Comparison of ENCODE assay signal across 25 cellular contexts in the genomic region with DNA sequence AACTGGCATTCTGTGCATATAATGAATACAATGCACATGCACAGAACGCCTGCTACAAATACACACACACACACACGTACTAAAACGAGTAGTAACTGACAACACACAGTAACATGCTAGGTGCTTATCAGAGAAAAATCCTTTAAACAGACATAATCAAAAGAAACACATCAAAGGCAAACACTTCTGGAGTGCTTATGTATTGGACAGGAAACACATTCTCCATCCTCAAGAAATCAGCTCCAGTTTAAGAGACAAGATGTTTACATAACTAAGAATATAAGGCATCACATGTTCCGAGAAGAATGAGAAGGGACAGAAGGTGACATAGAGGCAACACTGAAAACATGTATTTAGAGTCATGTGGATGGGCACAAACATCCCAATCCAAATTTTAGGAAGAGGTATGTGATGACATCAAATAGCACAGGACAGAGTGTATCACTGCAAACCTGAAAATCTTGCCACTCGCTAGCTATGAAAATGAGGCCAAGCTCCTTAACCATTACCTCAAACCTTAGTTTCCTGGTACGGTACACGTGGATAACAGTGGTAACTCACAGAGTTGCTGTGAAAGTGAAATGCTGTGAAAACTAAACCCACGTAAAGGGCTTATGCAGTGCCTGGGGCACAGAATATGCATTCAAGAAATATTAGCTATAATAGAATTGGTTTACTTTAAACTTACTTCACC.
"Had no signal": no experiment of that assay in that cellular context is flagged by ENCODE, and none has a peak within 500 bp of the region (broad histone marks: within the 10 kb centered on the region; RNA-seq: fewer than 3 reads in every experiment).

No MANE protein-coding gene starts in this region.

- H3K9me3 Mint-ChIP-seq: activated naive CD8-positive, alpha-beta T cell treated with anti-CD3 and anti-CD28 coated beads for 36 hours; activated T-cell treated with anti-CD3 and anti-CD28 coated beads, Interleukin-2, amount 50 U/mL, for 4 hours; central memory CD8-positive, alpha-beta T cell; nephron progenitor cell; stimulated activated naive CD8-positive, alpha-beta T cell treated with anti-CD3 and anti-CD28 coated beads, Interleukin-15, amount 100 ng/mL, for 72 hours had no signal

- H3K4me1 Mint-ChIP-seq: activated naive CD8-positive, alpha-beta T cell treated with anti-CD3 and anti-CD28 coated beads for 36 hours; central memory CD8-positive, alpha-beta T cell; stimulated activated effector memory CD8-positive, alpha-beta T cell treated with anti-CD3 and anti-CD28 coated beads, Interleukin-12 subunit alpha, Interleukin-12 subunit beta, amount 100 ng/mL, for 72 hours; stimulated activated naive CD8-positive, alpha-beta T cell treated with anti-CD3 and anti-CD28 coated beads, Interleukin-15, amount 100 ng/mL, for 72 hours had no signal

- H3K27ac ChIP-seq: suprapubic skin, vagina had no signal

- H3K27ac Mint-ChIP-seq: activated naive CD8-positive, alpha-beta T cell treated with anti-CD3 and anti-CD28 coated beads for 36 hours; nephron progenitor cell; stimulated activated effector memory CD8-positive, alpha-beta T cell treated with anti-CD3 and anti-CD28 coated beads, Interleukin-12 subunit alpha, Interleukin-12 subunit beta, amount 100 ng/mL, for 72 hours; WTC11 had no signal

- H3K4me1 ChIP-seq: suprapubic skin had no signal

- H3K36me3 Mint-ChIP-seq: activated naive CD8-positive, alpha-beta T cell treated with anti-CD3 and anti-CD28 coated beads for 36 hours; stimulated activated effector memory CD8-positive, alpha-beta T cell treated with anti-CD3 and anti-CD28 coated beads, Interleukin-12 subunit alpha, Interleukin-12 subunit beta, amount 100 ng/mL, for 72 hours; WTC11 had no signal

- H3K4me3 Mint-ChIP-seq: activated naive CD8-positive, alpha-beta T cell treated with anti-CD3 and anti-CD28 coated beads for 36 hours; activated T-cell treated with anti-CD3 and anti-CD28 coated beads, Interleukin-2, amount 50 U/mL, for 4 hours; central memory CD8-positive, alpha-beta T cell; nephron progenitor cell; stimulated activated effector memory CD8-positive, alpha-beta T cell treated with anti-CD3 and anti-CD28 coated beads, Interleukin-12 subunit alpha, Interleukin-12 subunit beta, amount 100 ng/mL, for 72 hours; stimulated activated naive CD8-positive, alpha-beta T cell treated with anti-CD3 and anti-CD28 coated beads, Interleukin-15, amount 100 ng/mL, for 72 hours; WTC11 had no signal

- H3K36me3 ChIP-seq: suprapubic skin, tibial nerve, vagina had no signal

- H3K27me3 ChIP-seq: suprapubic skin, tibial nerve, vagina had no signal

- H3K4me3 ChIP-seq: suprapubic skin, tibial nerve, vagina had no signal

- DNase-seq: activated CD8-positive, alpha-beta memory T cell treated with anti-CD3 and anti-CD28 coated beads for 24 hours; activated CD8-positive, alpha-beta memory T cell treated with anti-CD3 and anti-CD28 coated beads, Interleukin-2, amount 50 U/mL, for 48 hours; activated naive CD4-positive, alpha-beta T cell treated with Interleukin-2 at 50 U/mL for 16 hours; activated naive CD8-positive, alpha-beta T cell treated with anti-CD3 and anti-CD28 coated beads for 36 hours; activated T-cell treated with anti-CD3 and anti-CD28 coated beads, Interleukin-2, amount 50 U/mL, for 4 hours; effector memory CD4-positive, alpha-beta T cell; foreskin melanocyte; hypothalamus; islet precursor cell; left cardiac atrium; midbrain; nephron progenitor cell; posterior cingulate gyrus; small intestine; stimulated activated CD4-positive, alpha-beta T cell treated with anti-CD3 and anti-CD28 coated beads, Interleukin-2, amount 100 ng/mL, for 24 hours; stimulated activated naive CD8-positive, alpha-beta T cell treated with anti-CD3 and anti-CD28 coated beads, Interleukin-15, amount 100 ng/mL, for 72 hours; T-helper 9 cell had no signal

- H3K27me3 Mint-ChIP-seq: activated naive CD8-positive, alpha-beta T cell treated with anti-CD3 and anti-CD28 coated beads for 36 hours; central memory CD8-positive, alpha-beta T cell had no signal

- H3K9me3 ChIP-seq: suprapubic skin, tibial nerve, vagina had no signal

- ATAC-seq: activated T-cell treated with anti-CD3 and anti-CD28 coated beads, Interleukin-2, amount 50 U/mL, for 4 hours; esophagus mucosa; left cardiac atrium; sciatic nerve; stimulated activated effector memory CD8-positive, alpha-beta T cell treated with anti-CD3 and anti-CD28 coated beads, Interleukin-12 subunit alpha, Interleukin-12 subunit beta, amount 100 ng/mL, for 72 hours; stimulated activated naive CD8-positive, alpha-beta T cell treated with anti-CD3 and anti-CD28 coated beads, Interleukin-15, amount 100 ng/mL, for 72 hours; WTC11 had no signal
